In genomic region chr4:76373919-76374552, GRCh38 we compare ENCODE assay signal across 16 cellular contexts. TPM values are rescaled to one million over a fixed set of nuclear protein-coding genes. Genes with fewer than 3 reads are reported as not detected.
A peak's percentile ranks its signal among the peaks of the same experiment; 100 is the strongest.
DNase-seq lines count a peak whose midpoint lies in the region; ATAC-seq and TF ChIP-seq lines count a peak whose summit lies in the region.
"Had no signal": no experiment of that assay in that cellular context is flagged by ENCODE, and none has a peak within 500 bp of the region (broad histone marks: within the 10 kb centered on the region; RNA-seq: fewer than 3 reads in every experiment).

No MANE protein-coding gene starts in this region.

- DNase-seq in ELR (ENCODE audit: low read depth) (peak; percentile 46), RKO (ENCODE audit: low spot score) (peak; percentile 51), myocyte (ENCODE audit: low read depth) (peak; percentile 20), Caco-2 (no peak), hepatic stellate cell (ENCODE audit: low spot score) (no peak), T-helper 9 cell (no peak)
- DNase-seq in CD4-positive, alpha-beta T cell = no peak
- DNase-seq: activated CD4-positive, alpha-beta memory T cell treated with anti-CD3 and anti-CD28 coated beads for 36 hours; amniotic stem cell; Karpas-422; NCI-H2081 treated with DMSO at 0.1 percent for 48 hours; stimulated activated CD4-positive, alpha-beta T cell treated with anti-CD3 and anti-CD28 coated beads, Interleukin-4, amount 100 ng/mL, for 24 hours; upper lobe of right lung had no signal

- H3K27ac ChIP-seq in CD4-positive, alpha-beta T cell (ENCODE audit: low read depth, low read length) = no peak overlapping the region
- H3K27ac ChIP-seq: BLaER1 treated with 17β-estradiol and CSF1 and Interleukin-3, amounts not matched to agents 10 nM and 100 nM; upper lobe of right lung had no signal

- peaks cover 9% of the 10 kb centered on the region for H3K4me1 Mint-ChIP-seq in Caco-2 (ENCODE audit: low read depth, unreplicated experiment)
- H3K4me1 Mint-ChIP-seq in CD4-positive, alpha-beta T cell (ENCODE audit: low read depth) = no peaks in the 10 kb centered on the region

- H3K36me3 Mint-ChIP-seq in Caco-2 (ENCODE audit: insufficient read depth, unreplicated experiment) = no peaks in the 10 kb centered on the region
- H3K36me3 Mint-ChIP-seq in CD4-positive, alpha-beta T cell (ENCODE audit: low read depth) = no peaks in the 10 kb centered on the region
- H3K36me3 Mint-ChIP-seq: activated CD4-positive, alpha-beta memory T cell treated with anti-CD3 and anti-CD28 coated beads for 36 hours had no signal

- H3K36me3 ChIP-seq in endocrine pancreas (ENCODE audit: control insufficient read depth, insufficient read depth, low read length) (no peaks in the 10 kb centered on the region), Caco-2 (ENCODE audit: control insufficient read depth, insufficient read depth, low read length) (no peaks in the 10 kb centered on the region)
- H3K36me3 ChIP-seq: BLaER1 treated with 17β-estradiol and CSF1 and Interleukin-3, amounts not matched to agents 10 nM and 100 nM; upper lobe of right lung had no signal

- intact Hi-C loops in Caco-2 (cut with micrococcal nuclease; ENCODE audit: unreplicated experiment) = no loop called here
- intact Hi-C loops in CD4-positive, alpha-beta T cell (cut with DNase I, micrococcal nuclease) = no loop called here

- no peaks in the 10 kb centered on the region for H3K9me3 ChIP-seq in endocrine pancreas (ENCODE audit: control insufficient read depth, low read length)
- H3K9me3 ChIP-seq in Caco-2 = no peaks in the 10 kb centered on the region
- H3K9me3 ChIP-seq in CD4-positive, alpha-beta T cell (ENCODE audit: control insufficient read depth, low read length) = no peaks in the 10 kb centered on the region
- H3K9me3 ChIP-seq: BLaER1 treated with 17β-estradiol and CSF1 and Interleukin-3, amounts not matched to agents 10 nM and 100 nM; upper lobe of right lung had no signal

- H3K27me3 ChIP-seq in endocrine pancreas (ENCODE audit: control insufficient read depth, insufficient read depth, low read length) (no peaks in the 10 kb centered on the region), Caco-2 (replicated peaks; ENCODE audit: control insufficient read depth, insufficient read depth, low read length) (no peaks in the 10 kb centered on the region)
- H3K27me3 ChIP-seq in CD4-positive, alpha-beta T cell (ENCODE audit: control insufficient read depth, insufficient read depth, low read length) = no peaks in the 10 kb centered on the region
- H3K27me3 ChIP-seq: BLaER1 treated with 17β-estradiol and CSF1 and Interleukin-3, amounts not matched to agents 10 nM and 100 nM; upper lobe of right lung had no signal

- H3K27me3 Mint-ChIP-seq in Caco-2 (ENCODE audit: insufficient read depth, unreplicated experiment) = no peaks in the 10 kb centered on the region
- no peaks in the 10 kb centered on the region for H3K27me3 Mint-ChIP-seq in CD4-positive, alpha-beta T cell
- H3K27me3 Mint-ChIP-seq: activated CD4-positive, alpha-beta memory T cell treated with anti-CD3 and anti-CD28 coated beads for 36 hours had no signal

- ATAC-seq in CD4-positive, alpha-beta T cell (ENCODE audit: poor library complexity) = no peak
- ATAC-seq: upper lobe of right lung had no signal

- no peak overlapping the region for H3K27ac Mint-ChIP-seq in Caco-2 (ENCODE audit: unreplicated experiment)
- H3K27ac Mint-ChIP-seq in CD4-positive, alpha-beta T cell = no peak overlapping the region
- H3K27ac Mint-ChIP-seq: activated CD4-positive, alpha-beta memory T cell treated with anti-CD3 and anti-CD28 coated beads for 36 hours had no signal

- H3K4me3 Mint-ChIP-seq in Caco-2 (ENCODE audit: unreplicated experiment) = no peak overlapping the region
- no peak overlapping the region for H3K4me3 Mint-ChIP-seq in CD4-positive, alpha-beta T cell
- H3K4me3 Mint-ChIP-seq: activated CD4-positive, alpha-beta memory T cell treated with anti-CD3 and anti-CD28 coated beads for 36 hours had no signal

- H3K9me3 Mint-ChIP-seq in Caco-2 (ENCODE audit: unreplicated experiment) = no peaks in the 10 kb centered on the region
- no peaks in the 10 kb centered on the region for H3K9me3 Mint-ChIP-seq in CD4-positive, alpha-beta T cell
- H3K9me3 Mint-ChIP-seq: activated CD4-positive, alpha-beta memory T cell treated with anti-CD3 and anti-CD28 coated beads for 36 hours had no signal

- H3K4me3 ChIP-seq in endocrine pancreas (ENCODE audit: control insufficient read depth, insufficient read depth, low read length) (peak overlapping the region; percentile 19), Caco-2 (ENCODE audit: low read depth, low read length) (no peak overlapping the region)
- H3K4me3 ChIP-seq: BLaER1 treated with 17β-estradiol and CSF1 and Interleukin-3, amounts not matched to agents 10 nM and 100 nM; upper lobe of right lung had no signal

- H3K4me1 ChIP-seq in endocrine pancreas (ENCODE audit: control insufficient read depth, insufficient read depth, low read length) (peaks cover 44% of the 10 kb centered on the region), Caco-2 (peaks cover 18% of the 10 kb centered on the region)
- H3K4me1 ChIP-seq: BLaER1 treated with 17β-estradiol and CSF1 and Interleukin-3, amounts not matched to agents 10 nM and 100 nM had no signal

- POLR2A ChIA-PET in Caco-2 (lab: Charles Lee) = interaction anchor here (0.6 to 0.7 kb wide), 2 partner anchors 159 to 464 kb away, joined by 5 read pairs; no protein-coding TSS in a partner anchor
- POLR2A ChIA-PET in CD4-positive, alpha-beta T cell (lab: Charles Lee) = interaction anchor here (1.0 kb wide), 1 partner anchor 193 kb away, joined by 3 read pairs; no protein-coding TSS in a partner anchor

- no TSS peak for BruUV-seq in Caco-2 (replicated peaks; lab: Mats Ljungman, UMichigan)

- CTCF ChIA-PET in Caco-2 (lab: Charles Lee) = no interaction called here
- CTCF ChIA-PET in CD4-positive, alpha-beta T cell (lab: Charles Lee) = no interaction called here

- TF ChIP-seq CTCF in Caco-2 (IDR thresholded peaks at IDR 0.05; ENCODE audit: insufficient read depth in 1 of 2, low read depth in 1 of 2, low read length in 1 of 2, severe bottlenecking in 1 of 2, unreplicated experiment in 1 of 2) = no peak
- no peak for TF ChIP-seq CTCF in CD4-positive, alpha-beta T cell (IDR thresholded peaks at IDR 0.05)

- H3K9ac ChIP-seq in endocrine pancreas (ENCODE audit: control insufficient read depth, insufficient read depth, low read length) = no peak overlapping the region
- H3K9ac ChIP-seq: BLaER1 treated with 17β-estradiol and CSF1 and Interleukin-3, amounts not matched to agents 10 nM and 100 nM had no signal

RNA-seq across cellular contexts. Expression of gene CCDC158, which starts 46.9 kb away (rescaled TPM):
- total RNA-seq in myocyte = not detected in 2 replicates
- polyA plus RNA-seq in myocyte (2012) = not detected
- 0.39 and 0.56 TPM in 2 replicates for total RNA-seq in Caco-2 (2022)
- total RNA-seq in CD4-positive, alpha-beta T cell = not detected
- total RNA-seq: activated CD4-positive, alpha-beta memory T cell treated with anti-CD3 and anti-CD28 coated beads for 36 hours; glomerular endothelial cell had no signal

Comparison
In these comparisons a context has a peak if more than half of its experiments do, and no peak if none do; other contexts are left out.
1. DNase-seq: peak in ELR (single experiment), RKO (single experiment) and myocyte (single experiment); none in Caco-2 (0 of 2), CD4-positive, alpha-beta T cell (0 of 10), hepatic stellate cell (single experiment) and T-helper 9 cell (single experiment).